8 cellular contexts compared by ENCODE assay signal in genomic region chr1:32612189-32612881, GRCh38. TPM values are rescaled to one million over a fixed set of nuclear protein-coding genes. Genes with fewer than 3 reads are reported as not detected.
DNase-seq lines count a peak whose midpoint lies in the region; ATAC-seq and TF ChIP-seq lines count a peak whose summit lies in the region.

No MANE protein-coding gene starts in this region.

- CTCF ChIA-PET in activated CD8-positive, alpha-beta T cell treated with anti-CD3 and anti-CD28 coated beads for 36 hours (lab: Charles Lee): no interaction called here

- no peaks in the 10 kb centered on the region for H3K36me3 ChIP-seq in endodermal cell (ENCODE audit: control insufficient read depth, insufficient read depth, low read length)

- peaks cover 2% of the 10 kb centered on the region for H3K4me1 Mint-ChIP-seq in activated CD8-positive, alpha-beta T cell treated with anti-CD3 and anti-CD28 coated beads for 36 hours (ENCODE audit: low read depth)
- H3K4me1 Mint-ChIP-seq in endodermal cell: peaks cover 8% of the 10 kb centered on the region

- no peaks in the 10 kb centered on the region for H3K4me1 ChIP-seq in endodermal cell (ENCODE audit: control insufficient read depth, insufficient read depth, low read length)

- peak; percentile 25 for TF ChIP-seq CTCF in activated CD8-positive, alpha-beta T cell treated with anti-CD3 and anti-CD28 coated beads for 36 hours (IDR thresholded peaks at IDR 0.05)
- TF ChIP-seq CTCF in endodermal cell (conservative IDR thresholded peaks at IDR 0.05): peak; percentile 54

- DNase-seq in EL (peak; percentile 88), NCI-H2196 (lab: John Stamatoyannopoulos, UW; ENCODE audit: unreplicated experiment) (peak; percentile 81), endodermal cell (peak; percentile 96), medulla oblongata (ENCODE audit: extremely low spot score) (peak; percentile 94)
- peak; percentile 64 for DNase-seq in activated CD8-positive, alpha-beta T cell treated with anti-CD3 and anti-CD28 coated beads for 36 hours
- DNase-seq in stimulated activated CD4-positive, alpha-beta T cell treated with anti-CD3 and anti-CD28 coated beads, TNF-alpha, amount 100 ng/mL, for 48 hours (ENCODE audit: low read depth in 3 of 3): peak; percentile 21 to 35 (median 24)
- no peak for DNase-seq in NK-92 treated with Interleukin-12 subunit alpha and Interleukin-12 subunit beta, amount 100 ng/mL, for 24 hours (lab: John Stamatoyannopoulos, UW)

- H3K4me3 ChIP-seq in endodermal cell (ENCODE audit: low read length): peak overlapping the region; percentile 69

- H3K27ac ChIP-seq in endodermal cell (ENCODE audit: low read depth, low read length): no peak overlapping the region

- no peaks in the 10 kb centered on the region for H3K36me3 Mint-ChIP-seq in activated CD8-positive, alpha-beta T cell treated with anti-CD3 and anti-CD28 coated beads for 36 hours (ENCODE audit: low read depth)
- peaks cover 3% of the 10 kb centered on the region for H3K36me3 Mint-ChIP-seq in endodermal cell (ENCODE audit: low read depth)

- H3K9me3 Mint-ChIP-seq in activated CD8-positive, alpha-beta T cell treated with anti-CD3 and anti-CD28 coated beads for 36 hours: no peaks in the 10 kb centered on the region
- no peaks in the 10 kb centered on the region for H3K9me3 Mint-ChIP-seq in endodermal cell

- peak; percentile 91 for ATAC-seq in HG02588 (IDR thresholded peaks at IDR 0.05; ENCODE audit: unreplicated experiment)
- ATAC-seq in activated CD8-positive, alpha-beta T cell treated with anti-CD3 and anti-CD28 coated beads for 36 hours: peak; percentile 95

- H3K27me3 ChIP-seq in endodermal cell (ENCODE audit: control insufficient read depth, insufficient read depth, low read length, poor library complexity, severe bottlenecking): no peaks in the 10 kb centered on the region

- H3K27me3 Mint-ChIP-seq in activated CD8-positive, alpha-beta T cell treated with anti-CD3 and anti-CD28 coated beads for 36 hours: no peaks in the 10 kb centered on the region
- H3K27me3 Mint-ChIP-seq in endodermal cell (ENCODE audit: insufficient read depth): no peaks in the 10 kb centered on the region

- peak overlapping the region; percentile 69 for H3K4me3 Mint-ChIP-seq in activated CD8-positive, alpha-beta T cell treated with anti-CD3 and anti-CD28 coated beads for 36 hours
- peak overlapping the region; percentile 65 for H3K4me3 Mint-ChIP-seq in endodermal cell

- no peak overlapping the region for H3K27ac Mint-ChIP-seq in activated CD8-positive, alpha-beta T cell treated with anti-CD3 and anti-CD28 coated beads for 36 hours
- peak overlapping the region; percentile 82 for H3K27ac Mint-ChIP-seq in endodermal cell

- WGBS in endodermal cell (ENCODE audit: insufficient coverage in 1 of 2, insufficient read length in 1 of 2), 2 experiments: 47 to 50% methylated on average over 30 to 35 of the region's 35 CpGs

- POLR2A ChIA-PET in activated CD8-positive, alpha-beta T cell treated with anti-CD3 and anti-CD28 coated beads for 36 hours (lab: Charles Lee): interaction anchor here (0.6 kb wide), 1 partner anchor 11 kb away, joined by 3 read pairs; no protein-coding TSS in a partner anchor

- H3K9ac ChIP-seq in endodermal cell (ENCODE audit: extremely low read depth, low read length, poor library complexity, severe bottlenecking): no peak overlapping the region

- intact Hi-C loops in activated CD8-positive, alpha-beta T cell treated with anti-CD3 and anti-CD28 coated beads for 36 hours (cut with micrococcal nuclease): no loop called here

- H3K9me3 ChIP-seq in endodermal cell (ENCODE audit: control insufficient read depth, low read length): no peaks in the 10 kb centered on the region

RNA-seq across cellular contexts. Expression of gene ZBTB8OS, which starts 38.0 kb away (rescaled TPM):
- 10 to 100 TPM; 53.4 to 57.6 TPM for total RNA-seq in activated CD8-positive, alpha-beta T cell treated with anti-CD3 and anti-CD28 coated beads for 36 hours
- total RNA-seq in endodermal cell: 10 to 100 TPM; 85.1 to 99.4 TPM
- 47.4 TPM for polyA plus RNA-seq in endodermal cell (2013, experiment 1 of 2)
- 49.6 TPM for polyA plus RNA-seq in endodermal cell (2013, experiment 2 of 2)

RNA-seq across cellular contexts. Expression of gene RBBP4, which starts 38.7 kb away (rescaled TPM):
- 100 to 1,000 TPM; 308 to 318 TPM for total RNA-seq in activated CD8-positive, alpha-beta T cell treated with anti-CD3 and anti-CD28 coated beads for 36 hours
- 100 to 1,000 TPM; 521 to 678 TPM for total RNA-seq in endodermal cell
- 360 TPM for polyA plus RNA-seq in endodermal cell (2013, experiment 1 of 2)
- polyA plus RNA-seq in endodermal cell (2013, experiment 2 of 2): 346 TPM
